10 cellular contexts compared by ENCODE assay signal in genomic region chr19:40800339-40800996, GRCh38. TPM values are rescaled to one million over a fixed set of nuclear protein-coding genes. Genes with fewer than 3 reads are reported as not detected.
DNase-seq lines count a peak whose midpoint lies in the region; ATAC-seq, FAIRE-seq and TF ChIP-seq lines count a peak whose summit lies in the region.
"Had no signal": no experiment of that assay in that cellular context is flagged by ENCODE, and none has a peak within 500 bp of the region (broad histone marks: within the 10 kb centered on the region; RNA-seq: fewer than 3 reads in every experiment).

No MANE protein-coding gene starts in this region.

- ATAC-seq in GM18520 (IDR thresholded peaks at IDR 0.05; ENCODE audit: unreplicated experiment) (no peak), HG02973 (IDR thresholded peaks at IDR 0.05; ENCODE audit: unreplicated experiment) (no peak), GM18873 (IDR thresholded peaks at IDR 0.05; ENCODE audit: low FRiP score, unreplicated experiment) (no peak)

- no peak for DNase-seq in Jurkat, Clone E6-1 (ENCODE audit: low read depth, low spot score)
- DNase-seq in bronchial epithelial cell (ENCODE audit: low read depth) (no peak), kidney glomerular epithelial cell (lab: John Stamatoyannopoulos, UW) (no peak)
- DNase-seq: NCI-H1048 had no signal

- H3K9me3 ChIP-seq in mucosa of rectum (ENCODE audit: control insufficient read depth in 2 of 2, low read length in 2 of 2), result no peaks in the 10 kb centered on the region

- H3K27me3 ChIP-seq in bronchial epithelial cell (ENCODE audit: control insufficient read depth, insufficient read depth, low read length), result no peaks in the 10 kb centered on the region
- H3K27me3 ChIP-seq in mucosa of rectum (ENCODE audit: control insufficient read depth in 2 of 2, insufficient read depth in 2 of 2, low read length in 2 of 2), result no peaks in the 10 kb centered on the region

- H3K4me3 ChIP-seq in Jurkat, Clone E6-1 (ENCODE audit: low read length), result peak overlapping the region; percentile 83
- peak overlapping the region; percentile 70 for H3K4me3 ChIP-seq in bronchial epithelial cell (ENCODE audit: low read depth, low read length)
- H3K4me3 ChIP-seq in mucosa of rectum (ENCODE audit: low read length in 2 of 2), result peak overlapping the region; percentile 80 to 82

- peak overlapping the region; percentile 80 to 97 for H3K9ac ChIP-seq in mucosa of rectum (ENCODE audit: low read depth in 1 of 2, low read length in 2 of 2)

- TF ChIP-seq CTCF in 22Rv1 (IDR thresholded peaks at IDR 0.05) (no peak), bronchial epithelial cell (IDR thresholded peaks at IDR 0.05; ENCODE audit: insufficient read depth, low read length, severe bottlenecking) (no peak)

- FAIRE-seq in bronchial epithelial cell (lab: Jason Lieb, UNC), result no peak
- FAIRE-seq: G401.6 had no signal

- H3K36me3 ChIP-seq in bronchial epithelial cell (ENCODE audit: control insufficient read depth, insufficient read depth, low read length), result peaks cover 9% of the 10 kb centered on the region
- H3K36me3 ChIP-seq in mucosa of rectum (ENCODE audit: control insufficient read depth in 2 of 2, insufficient read depth in 2 of 2, low read length in 2 of 2), result peaks cover 13 to 26% of the 10 kb centered on the region in 2 donors

- H3K4me1 ChIP-seq in mucosa of rectum (ENCODE audit: control insufficient read depth in 2 of 2, insufficient read depth in 2 of 2, low read length in 2 of 2), result peaks cover 65 to 66% of the 10 kb centered on the region in 2 donors

- H3K27ac ChIP-seq in 22Rv1, result peak overlapping the region; percentile 85
- H3K27ac ChIP-seq in mucosa of rectum (ENCODE audit: low read depth in 2 of 2, low read length in 2 of 2), result peak overlapping the region; percentile 93

RNA-seq across cellular contexts. Expression of gene EGLN2, which starts 1.5 kb away (rescaled TPM):
- 118 TPM for polyA plus RNA-seq in Jurkat, Clone E6-1 (2012; ENCODE audit: insufficient read depth, insufficient read length)
- total RNA-seq in bronchial epithelial cell, result 86.1 and 91.1 TPM in 2 replicates

RNA-seq across cellular contexts. Expression of gene RAB4B, which starts 22.4 kb away (rescaled TPM):
- 55.7 TPM for polyA plus RNA-seq in Jurkat, Clone E6-1 (2012; ENCODE audit: insufficient read depth, insufficient read length)
- total RNA-seq in bronchial epithelial cell, result 7.9 and 9.2 TPM in 2 replicates

RNA-seq across cellular contexts. Expression of gene MIA, which starts 25.1 kb away (rescaled TPM):
- polyA plus RNA-seq in Jurkat, Clone E6-1 (2012; ENCODE audit: insufficient read depth, insufficient read length), result not detected
- total RNA-seq in bronchial epithelial cell, result 0.26 and 1.6 TPM in 2 replicates

RNA-seq across cellular contexts. Expression of gene SNRPA, which starts 49.5 kb away (rescaled TPM):
- 297 TPM for polyA plus RNA-seq in Jurkat, Clone E6-1 (2012; ENCODE audit: insufficient read depth, insufficient read length)
- 19.5 and 30.3 TPM in 2 replicates for total RNA-seq in bronchial epithelial cell

RNA-seq across cellular contexts. Expression of gene CYP2A6, which starts 49.8 kb away (rescaled TPM):
- not detected for polyA plus RNA-seq in Jurkat, Clone E6-1 (2012; ENCODE audit: insufficient read depth, insufficient read length)
- total RNA-seq in bronchial epithelial cell, result not detected in 2 replicates
